In the genomic region with DNA sequence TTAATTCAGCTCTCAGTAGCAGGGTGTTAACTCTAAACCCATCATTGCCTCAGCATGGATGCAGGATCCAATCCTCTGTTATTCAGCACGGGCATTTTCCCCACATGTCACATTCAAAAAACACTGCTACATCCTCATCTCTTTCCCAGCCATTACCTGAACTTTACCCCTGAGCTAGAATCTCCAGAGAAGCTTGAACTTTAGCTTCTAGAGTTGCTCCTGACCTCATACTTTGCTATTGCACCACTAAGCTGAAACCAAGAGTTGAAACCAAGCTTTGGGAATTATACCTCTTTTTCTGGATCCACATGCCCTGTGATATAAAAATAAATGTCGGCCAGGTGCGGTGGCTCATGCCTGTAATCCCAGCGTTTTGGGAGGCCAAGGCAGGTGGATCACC, we compare ENCODE assay signal across 17 cellular contexts.
DNase-seq lines count a peak whose midpoint lies in the region; ATAC-seq and TF ChIP-seq lines count a peak whose summit lies in the region.
"Had no signal": no experiment of that assay in that cellular context is flagged by ENCODE, and none has a peak within 500 bp of the region (broad histone marks: within the 10 kb centered on the region; RNA-seq: fewer than 3 reads in every experiment).

No MANE protein-coding gene starts in this region.

- H3K27ac ChIP-seq in 22Rv1 (peak overlapping the region; percentile 71), stomach (peak overlapping the region; percentile 32 to 74 (median 71))
- H3K27ac ChIP-seq in BLaER1 treated with 17β-estradiol and CSF1 and Interleukin-3, amounts not matched to agents 10 nM and 100 nM, result no peak overlapping the region

- no peak overlapping the region for H3K4me3 ChIP-seq in BLaER1 treated with 17β-estradiol and CSF1 and Interleukin-3, amounts not matched to agents 10 nM and 100 nM
- no peak overlapping the region for H3K4me3 ChIP-seq in stomach
- H3K4me3 ChIP-seq: GM23338 had no signal

- no peaks in the 10 kb centered on the region for H3K36me3 ChIP-seq in BLaER1 treated with 17β-estradiol and CSF1 and Interleukin-3, amounts not matched to agents 10 nM and 100 nM
- no peaks in the 10 kb centered on the region for H3K36me3 ChIP-seq in stomach

- H4K20me1 ChIP-seq in BLaER1 treated with 17β-estradiol and CSF1 and Interleukin-3, amounts not matched to agents 10 nM and 100 nM, result no peaks in the 10 kb centered on the region

- CTCF ChIA-PET in activated naive CD4-positive, alpha-beta T cell treated with anti-CD3 and anti-CD28 coated beads, Interleukin-2, amount 10 ng/mL, durations not matched to agents 7 days and 5 days (lab: Charles Lee), result interaction anchor here (0.8 kb wide), 1 partner anchor 8 kb away, joined by 3 read pairs; no protein-coding TSS in a partner anchor

- no peak for TF ChIP-seq CTCF in 22Rv1 (IDR thresholded peaks at IDR 0.05)
- TF ChIP-seq CTCF in stomach (IDR thresholded peaks at IDR 0.05), result no peak

- H3K4me3 Mint-ChIP-seq in activated naive CD4-positive, alpha-beta T cell treated with anti-CD3 and anti-CD28 coated beads, Interleukin-2, amount 10 ng/mL, durations not matched to agents 7 days and 5 days, result no peak overlapping the region
- H3K4me3 Mint-ChIP-seq in activated naive CD8-positive, alpha-beta T cell treated with anti-CD3 and anti-CD28 coated beads, Interleukin-2, amount 50 U/mL, for 24 hours, result no peak overlapping the region
- H3K4me3 Mint-ChIP-seq: CD4-positive, CD25-positive, alpha-beta regulatory T cell; GM23338 had no signal

- no peak for DNase-seq in left colon
- no peak for DNase-seq in stomach
- DNase-seq in activated CD4-positive, alpha-beta T cell treated with anti-CD3 and anti-CD28 coated beads for 48 hours, result no peak
- no peak for DNase-seq in activated naive CD4-positive, alpha-beta T cell treated with anti-CD3 and anti-CD28 coated beads, Interleukin-2, amount 10 ng/mL, durations not matched to agents 7 days and 5 days
- DNase-seq in activated naive CD8-positive, alpha-beta T cell treated with anti-CD3 and anti-CD28 coated beads, Interleukin-2, amount 50 U/mL, for 24 hours, result no peak
- DNase-seq: ACHN; CD4-positive, CD25-positive, alpha-beta regulatory T cell; HCEC 1CT; Kasumi-1; MM.1S; NCI-H1092; NCI-H2081; NCI-H446 treated with DMSO at 0.1 percent for 48 hours had no signal

- 76 to 86% (median 82%) methylated on average over 4 of the region's 4 CpGs for WGBS in stomach, 5 donors

- H3K4me1 Mint-ChIP-seq in activated naive CD4-positive, alpha-beta T cell treated with anti-CD3 and anti-CD28 coated beads, Interleukin-2, amount 10 ng/mL, durations not matched to agents 7 days and 5 days, result no peaks in the 10 kb centered on the region
- no peaks in the 10 kb centered on the region for H3K4me1 Mint-ChIP-seq in activated naive CD8-positive, alpha-beta T cell treated with anti-CD3 and anti-CD28 coated beads, Interleukin-2, amount 50 U/mL, for 24 hours
- H3K4me1 Mint-ChIP-seq: CD4-positive, CD25-positive, alpha-beta regulatory T cell; GM23338 had no signal

- H3K27ac Mint-ChIP-seq in activated naive CD4-positive, alpha-beta T cell treated with anti-CD3 and anti-CD28 coated beads, Interleukin-2, amount 10 ng/mL, durations not matched to agents 7 days and 5 days, result no peak overlapping the region
- H3K27ac Mint-ChIP-seq in activated naive CD8-positive, alpha-beta T cell treated with anti-CD3 and anti-CD28 coated beads, Interleukin-2, amount 50 U/mL, for 24 hours, result no peak overlapping the region
- H3K27ac Mint-ChIP-seq: CD4-positive, CD25-positive, alpha-beta regulatory T cell; GM23338 had no signal

- peaks cover 18 to 55% (median 33%) of the 10 kb centered on the region in 11 experiments for H3K9me3 ChIP-seq in BLaER1 treated with 17β-estradiol and CSF1 and Interleukin-3, amounts not matched to agents 10 nM and 100 nM (replicated peaks in 1 of 11)
- peaks cover 0 to 5% (median 2%) of the 10 kb centered on the region in 4 donors for H3K9me3 ChIP-seq in stomach

- peak overlapping the region in 9 of 11 experiments; percentile 15 to 72 (median 57); a peak in 13 of 22 replicates for H3K4me2 ChIP-seq in BLaER1 treated with 17β-estradiol and CSF1 and Interleukin-3, amounts not matched to agents 10 nM and 100 nM
- H3K4me2 ChIP-seq: GM23338 had no signal

- H3K27me3 Mint-ChIP-seq in activated naive CD4-positive, alpha-beta T cell treated with anti-CD3 and anti-CD28 coated beads, Interleukin-2, amount 10 ng/mL, durations not matched to agents 7 days and 5 days, result peaks cover 3% of the 10 kb centered on the region
- H3K27me3 Mint-ChIP-seq in activated naive CD8-positive, alpha-beta T cell treated with anti-CD3 and anti-CD28 coated beads, Interleukin-2, amount 50 U/mL, for 24 hours, result peaks cover 9% of the 10 kb centered on the region

- TF ChIP-seq POLR2A in stomach (IDR thresholded peaks at IDR 0.05), result no peak

- no peaks in the 10 kb centered on the region for H3K36me3 Mint-ChIP-seq in activated naive CD4-positive, alpha-beta T cell treated with anti-CD3 and anti-CD28 coated beads, Interleukin-2, amount 10 ng/mL, durations not matched to agents 7 days and 5 days
- H3K36me3 Mint-ChIP-seq in activated naive CD8-positive, alpha-beta T cell treated with anti-CD3 and anti-CD28 coated beads, Interleukin-2, amount 50 U/mL, for 24 hours (ENCODE audit: low read depth), result no peaks in the 10 kb centered on the region
- H3K36me3 Mint-ChIP-seq: CD4-positive, CD25-positive, alpha-beta regulatory T cell had no signal

- H3K27me3 ChIP-seq in BLaER1 treated with 17β-estradiol and CSF1 and Interleukin-3, amounts not matched to agents 10 nM and 100 nM, result no peaks in the 10 kb centered on the region
- H3K27me3 ChIP-seq in stomach, result no peaks in the 10 kb centered on the region

- ATAC-seq in left colon, result peak; percentile 72
- ATAC-seq in activated naive CD8-positive, alpha-beta T cell treated with anti-CD3 and anti-CD28 coated beads, Interleukin-2, amount 50 U/mL, for 24 hours, result no peak
- ATAC-seq: GM23338, Panc1 had no signal

- TF ChIP-seq EP300 in stomach (IDR thresholded peaks at IDR 0.05), result no peak

- no peak overlapping the region for H3K9ac ChIP-seq in BLaER1 treated with 17β-estradiol and CSF1 and Interleukin-3, amounts not matched to agents 10 nM and 100 nM

- H3K4me1 ChIP-seq in BLaER1 treated with 17β-estradiol and CSF1 and Interleukin-3, amounts not matched to agents 10 nM and 100 nM, result peaks cover 0 to 24% (median 17%) of the 10 kb centered on the region in 10 experiments; a peak in 16 of 20 replicates
- peaks cover 0 to 20% (median 18%) of the 10 kb centered on the region in 4 donors for H3K4me1 ChIP-seq in stomach

- intact Hi-C loops in left colon (cut with DNase I, micrococcal nuclease) (no loop called here), stomach (cut with DNase I; ENCODE audit: low total_unique reads) (no loop called here)

- H3K9me3 Mint-ChIP-seq in activated naive CD4-positive, alpha-beta T cell treated with anti-CD3 and anti-CD28 coated beads, Interleukin-2, amount 10 ng/mL, durations not matched to agents 7 days and 5 days, result no peaks in the 10 kb centered on the region
- no peaks in the 10 kb centered on the region for H3K9me3 Mint-ChIP-seq in activated naive CD8-positive, alpha-beta T cell treated with anti-CD3 and anti-CD28 coated beads, Interleukin-2, amount 50 U/mL, for 24 hours

Comparison
In these comparisons a context has a peak if more than half of its experiments do, and no peak if none do; other contexts are left out.
1. H3K27ac ChIP-seq: peak in 22Rv1 (single experiment) and stomach (5 of 5); none in BLaER1 treated with 17β-estradiol and CSF1 and Interleukin-3, amounts not matched to agents 10 nM and 100 nM (0 of 11).